Comparison of ENCODE assay signal across 8 cellular contexts in the genomic region with DNA sequence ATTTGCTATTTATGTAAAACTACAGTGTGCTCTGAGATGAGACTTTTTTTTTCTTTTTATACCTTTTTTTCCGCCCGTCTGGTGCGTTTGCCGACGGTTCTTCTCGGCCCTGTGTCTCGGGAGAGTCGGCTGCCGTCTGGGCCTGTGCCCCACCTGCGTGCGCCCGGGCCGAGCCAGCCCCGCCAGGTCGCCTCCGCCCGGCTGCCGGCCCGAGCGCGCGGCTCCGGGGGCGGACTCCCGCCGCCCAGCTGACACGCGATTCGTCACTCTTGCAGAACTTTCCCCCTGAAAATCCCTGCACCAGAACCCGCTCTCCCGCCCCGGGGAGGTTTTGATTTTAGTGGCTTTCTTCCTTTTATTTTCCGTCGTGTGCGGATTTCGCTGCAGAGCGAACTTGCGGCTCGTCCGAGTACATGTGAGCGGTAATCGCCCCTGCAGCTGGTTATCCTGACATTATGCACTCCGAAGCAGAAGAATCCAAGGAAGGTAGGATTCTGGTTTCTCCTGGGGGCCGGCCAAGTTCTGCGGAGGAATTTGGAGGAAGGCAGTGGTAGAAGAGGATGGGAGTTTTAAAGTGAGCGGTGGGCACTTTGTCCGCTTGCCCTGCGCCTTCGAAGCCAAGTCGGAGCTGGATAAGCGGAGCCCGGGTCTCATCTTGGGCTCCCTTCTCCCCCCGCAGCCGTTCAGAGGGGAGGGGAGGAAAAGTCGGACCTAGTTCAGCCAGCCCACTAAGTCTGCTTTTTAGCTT. TPM values are rescaled to one million over a fixed set of nuclear protein-coding genes. Genes with fewer than 3 reads are reported as not detected.
A peak's percentile ranks its signal among the peaks of the same experiment; 100 is the strongest.
DNase-seq lines count a peak whose midpoint lies in the region; ATAC-seq, FAIRE-seq and TF ChIP-seq lines count a peak whose summit lies in the region.

Gene TNFAIP8 (plus strand): TSS at position 384 of the 748 bp plus-strand sequence. CDS start 72 bp downstream, at position 456.

- no peaks in the 10 kb centered on the region for H3K36me3 Mint-ChIP-seq in mesothelial cell of epicardium

- DNase-seq in DMS53 (lab: John Stamatoyannopoulos, UW) (peak; percentile 54), LHCN-M2 (ENCODE audit: low read depth) (peak; percentile 65), endothelial cell of umbilical vein (ENCODE audit: low read depth, low spot score) (peak; percentile 59), mesothelial cell of epicardium (ENCODE audit: low spot score in 2 of 2, unreplicated experiment in 2 of 2) (peak; percentile 23 to 54), NCI-H446 (lab: John Stamatoyannopoulos, UW) (no peak)
- DNase-seq in activated CD8-positive, alpha-beta memory T cell treated with anti-CD3 and anti-CD28 coated beads for 24 hours, result peak; percentile 90
- peak; percentile 76 to 78 for DNase-seq in stimulated activated CD8-positive, alpha-beta memory T cell treated with anti-CD3 and anti-CD28 coated beads, Interleukin-2, amount 100 ng/mL, for 48 hours (ENCODE audit: low read depth in 2 of 2)

- dilution Hi-C loops in endothelial cell of umbilical vein (cut with MboI; ENCODE audit: extremely low pct_ligation_motif_present, low sequenced_read_pairs), result no loop called here

- H3K4me1 Mint-ChIP-seq in mesothelial cell of epicardium, result peaks cover 67% of the 10 kb centered on the region

- H3K4me2 ChIP-seq in endothelial cell of umbilical vein (ENCODE audit: insufficient read depth, low read length), result peak within 1 kb of the TSS; percentile 91

- intact Hi-C loops in endothelial cell of umbilical vein (cut with micrococcal nuclease), result loop anchor here (1.0 kb wide), 1 partner anchor 88 kb away; no protein-coding TSS in a partner anchor

- FAIRE-seq in endothelial cell of umbilical vein (lab: Jason Lieb, UNC), result peak; percentile 70

- H3K4me3 ChIP-seq in endothelial cell of umbilical vein (replicated peaks in 1 of 3; ENCODE audit: insufficient read depth in 1 of 3, low read depth in 1 of 3, low read length in 3 of 3), result peak within 1 kb of the TSS; percentile 37 to 80 (median 60)

- H2AFZ ChIP-seq in endothelial cell of umbilical vein (ENCODE audit: low read depth, low read length), result peak within 1 kb of the TSS; percentile 80

- no peaks in the 10 kb centered on the region for H3K79me2 ChIP-seq in endothelial cell of umbilical vein (ENCODE audit: control insufficient read depth, insufficient read depth, low read length)

- H3K36me3 ChIP-seq in endothelial cell of umbilical vein (ENCODE audit: control insufficient read depth in 2 of 2, extremely low read depth in 1 of 2, insufficient read depth in 2 of 2, low read length in 2 of 2), result no peaks in the 10 kb centered on the region

- no TSS peak for BruUV-seq in endothelial cell of umbilical vein (replicated peaks; lab: Mats Ljungman, UMichigan)

- no peaks in the 10 kb centered on the region for H3K9me1 ChIP-seq in endothelial cell of umbilical vein (replicated peaks; ENCODE audit: control insufficient read depth, extremely low read depth, insufficient read depth, low read length)

- no peaks in the 10 kb centered on the region for H3K9me3 ChIP-seq in endothelial cell of umbilical vein (replicated peaks; ENCODE audit: control insufficient read depth, insufficient read depth, low read length)

- H3K4me1 ChIP-seq in endothelial cell of umbilical vein (ENCODE audit: control insufficient read depth, extremely low read depth, insufficient read depth, low read length), result peaks cover 11% of the 10 kb centered on the region

- POLR2A ChIA-PET in endothelial cell of umbilical vein (lab: Charles Lee), result no interaction called here

- TF ChIP-seq CTCF in endothelial cell of umbilical vein (IDR thresholded peaks at IDR 0.05; ENCODE audit: extremely low read depth in 1 of 2, insufficient read depth in 1 of 2, low read depth in 1 of 2, low read length in 2 of 2), result no peak
- TF ChIP-seq CTCF in mesothelial cell of epicardium (IDR thresholded peaks at IDR 0.05; ENCODE audit: unreplicated experiment), result no peak

- peak within 1 kb of the TSS; percentile 91 for H3K27ac Mint-ChIP-seq in mesothelial cell of epicardium

- no peak for TF ChIP-seq POLR2A in endothelial cell of umbilical vein (IDR thresholded peaks at IDR 0.05; ENCODE audit: low read depth, low read length)

- peak within 1 kb of the TSS; percentile 39 for H3K9ac ChIP-seq in endothelial cell of umbilical vein (replicated peaks; ENCODE audit: extremely low read depth, insufficient read depth, low read length)

- H4K20me1 ChIP-seq in endothelial cell of umbilical vein (replicated peaks; ENCODE audit: control insufficient read depth, extremely low read depth, insufficient read depth, low read length), result no peaks in the 10 kb centered on the region

- H3K27ac ChIP-seq in endothelial cell of umbilical vein (ENCODE audit: insufficient read depth, low read depth, low read length), result no peak within 1 kb of the TSS

- CTCF ChIA-PET in endothelial cell of umbilical vein (lab: Charles Lee), result interaction anchor here (0.9 to 3.0 kb wide), 6 partner anchors 9 to 368 kb away, joined by 3 to 22 read pairs (median 6); partner anchors contain the start of gene DTWD2

- no peaks in the 10 kb centered on the region for H3K9me3 Mint-ChIP-seq in mesothelial cell of epicardium

- no peaks in the 10 kb centered on the region for H3K27me3 Mint-ChIP-seq in mesothelial cell of epicardium (ENCODE audit: low read depth)

- ATAC-seq in GM21717 (IDR thresholded peaks at IDR 0.05; ENCODE audit: unreplicated experiment), result peak; percentile 41

- H3K4me3 Mint-ChIP-seq in mesothelial cell of epicardium, result peak within 1 kb of the TSS; percentile 91

- H3K27me3 ChIP-seq in endothelial cell of umbilical vein (ENCODE audit: control insufficient read depth in 2 of 2, insufficient read depth in 2 of 2, low read length in 2 of 2), result peaks cover 0 to 1% of the 10 kb centered on the region in 2 experiments

TF ChIP-seq in endothelial cell of umbilical vein, 7 proteins besides CTCF, POLR2A, EP300 and RAD21:
- TF ChIP-seq MAX (IDR thresholded peaks at IDR 0.05; ENCODE audit: insufficient read depth, insufficient read length) (no peak), MYC (IDR thresholded peaks at IDR 0.05; ENCODE audit: low read depth, low read length) (no peak), FOS (IDR thresholded peaks at IDR 0.05; ENCODE audit: borderline replicate concordance, insufficient read depth, low read length) (no peak), GATA2 (IDR thresholded peaks at IDR 0.05; ENCODE audit: insufficient read depth, insufficient read length, low read depth, low read length) (no peak), EZH2 (IDR thresholded peaks at IDR 0.05; ENCODE audit: borderline replicate concordance, low read depth, low read length, severe bottlenecking) (no peak), JUN (IDR thresholded peaks at IDR 0.05; ENCODE audit: borderline replicate concordance, insufficient read depth, insufficient read length, low read depth) (no peak), POLR2AphosphoS5 (IDR thresholded peaks at IDR 0.05; ENCODE audit: insufficient read depth, low read depth, low read length) (no peak)

RNA-seq across cellular contexts. Expression of gene TNFAIP8, which starts in this region (rescaled TPM):
- total RNA-seq in LHCN-M2 (2014; rRNA removed), result 25.6 and 26.5 TPM in 2 replicates
- polyA plus RNA-seq in LHCN-M2 (2012), result 7.4 TPM
- 6.0 and 7.4 TPM in 2 replicates for total RNA-seq in endothelial cell of umbilical vein
- 3.0 and 4.7 TPM in 2 replicates for polyA plus RNA-seq in endothelial cell of umbilical vein
- polyA plus RNA-seq in endothelial cell of umbilical vein (2011; cell fraction: cytosol; rRNA removed), result 7.6 and 10.1 TPM in 2 replicates
- polyA plus RNA-seq in endothelial cell of umbilical vein (2011; cell fraction: nucleus; rRNA removed), result 2.5 and 4.2 TPM in 2 replicates
- 8.0 and 11.7 TPM in 2 replicates for polyA plus RNA-seq in endothelial cell of umbilical vein (2012)
- 1.9 and 6.2 TPM in 2 replicates for polyA minus RNA-seq in endothelial cell of umbilical vein
- 27.8 TPM for polyA minus RNA-seq in endothelial cell of umbilical vein (2011; cell fraction: cytosol; rRNA and poly(A)+ RNA removed)
- polyA minus RNA-seq in endothelial cell of umbilical vein (2011; cell fraction: nucleus; rRNA and poly(A)+ RNA removed), result 4.7 and 4.9 TPM in 2 replicates
- 26.5 to 33.3 TPM (median 28.6 TPM) in 3 replicates for total RNA-seq in mesothelial cell of epicardium

Comparison
In these comparisons a context has a peak if more than half of its experiments do, and no peak if none do; other contexts are left out.
1. DNase-seq: peak in DMS53 (single experiment), LHCN-M2 (single experiment), activated CD8-positive, alpha-beta memory T cell treated with anti-CD3 and anti-CD28 coated beads for 24 hours (single experiment), endothelial cell of umbilical vein (single experiment), mesothelial cell of epicardium (2 of 2) and stimulated activated CD8-positive, alpha-beta memory T cell treated with anti-CD3 and anti-CD28 coated beads, Interleukin-2, amount 100 ng/mL, for 48 hours (2 of 2); none in NCI-H446 (0 of 2).